10 cellular contexts compared by ENCODE assay signal in the genomic region with DNA sequence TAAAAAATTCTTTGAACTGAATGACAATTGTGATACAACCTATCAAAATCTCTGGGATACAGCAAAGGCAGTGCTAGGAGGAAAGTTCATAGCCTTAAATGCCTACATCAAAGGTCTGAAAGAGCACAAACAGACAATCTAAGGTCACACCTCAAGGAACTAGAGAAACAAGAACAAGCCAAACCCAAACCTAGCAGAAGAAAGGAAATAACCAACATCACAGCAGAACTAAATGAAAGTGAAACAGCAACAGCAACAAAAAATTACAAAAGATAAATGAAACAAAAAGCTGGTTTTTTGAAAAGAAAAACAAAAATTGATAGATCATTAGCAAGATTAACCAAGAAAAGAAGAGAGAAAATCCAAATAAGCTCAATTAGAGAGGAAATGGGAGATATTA. TPM values are rescaled to one million over a fixed set of nuclear protein-coding genes. Genes with fewer than 3 reads are reported as not detected.
A peak's percentile ranks its signal among the peaks of the same experiment; 100 is the strongest.
DNase-seq lines count a peak whose midpoint lies in the region; ATAC-seq and TF ChIP-seq lines count a peak whose summit lies in the region.
"Not testable (repeated sequence)": the region's sequence is repeated elsewhere in the genome, so short reads cannot be mapped to it uniquely, and the experiment has no call there.
"Had no signal": no experiment of that assay in that cellular context is flagged by ENCODE, and none has a peak within 500 bp of the region (broad histone marks: within the 10 kb centered on the region; RNA-seq: fewer than 3 reads in every experiment).

No MANE protein-coding gene starts in this region.

- CTCF ChIA-PET in CD8-positive, alpha-beta T cell (lab: Charles Lee); naive thymus-derived CD4-positive, alpha-beta T cell (lab: Charles Lee): not testable (repeated sequence)
- CTCF ChIA-PET in activated CD8-positive, alpha-beta T cell treated with anti-CD3 and anti-CD28 coated beads, Interleukin-2, amount 10 ng/mL, durations not matched to agents 7 days and 5 days (lab: Charles Lee) = interaction anchor here (0.6 to 0.9 kb wide), 2 partner anchors 9 to 58 kb away, joined by 3 to 4 read pairs; no protein-coding TSS in a partner anchor

- peaks cover 30% of the 10 kb centered on the region for H3K4me1 ChIP-seq in CD8-positive, alpha-beta T cell (ENCODE audit: insufficient read depth, low read length)
- peaks cover 12% of the 10 kb centered on the region for H3K4me1 ChIP-seq in KMS-11 (ENCODE audit: low read depth, poor library complexity, severe bottlenecking)
- H3K4me1 ChIP-seq in naive thymus-derived CD4-positive, alpha-beta T cell (ENCODE audit: control insufficient read depth in 2 of 2, insufficient read depth in 2 of 2, low read length in 2 of 2) = peaks cover 0 to 34% of the 10 kb centered on the region in 2 donors

- peaks cover 34% of the 10 kb centered on the region for H3K9me3 Mint-ChIP-seq in CD8-positive, alpha-beta T cell
- H3K9me3 Mint-ChIP-seq in T-helper 1 cell treated with Interleukin-12 subunit alpha and Interleukin-12 subunit beta and Interleukin-4 antibody, amounts not matched to agents 30 μg/mL and 1 μg/mL, for 36 hours = peaks cover 47% of the 10 kb centered on the region
- peaks cover 23% of the 10 kb centered on the region for H3K9me3 Mint-ChIP-seq in activated CD8-positive, alpha-beta T cell treated with anti-CD3 and anti-CD28 coated beads, Interleukin-2, amount 10 ng/mL, durations not matched to agents 7 days and 5 days (ENCODE audit: insufficient read depth)
- H3K9me3 Mint-ChIP-seq in activated T-helper 2 cell treated with anti-CD3 and anti-CD28 coated beads, Interferon-gamma antibody, Interleukin-2, Interleukin-4, amounts not matched to agents 10 μg/mL and 5 μg/mL and 100 μg/mL, durations not matched to agents 14 hours and 24 hours and 36 hours = peaks cover 38% of the 10 kb centered on the region
- H3K9me3 Mint-ChIP-seq in activated naive CD8-positive, alpha-beta T cell treated with anti-CD3 and anti-CD28 coated beads, Interleukin-2, amount 10 ng/mL, durations not matched to agents 7 days and 5 days = peaks cover 23% of the 10 kb centered on the region
- H3K9me3 Mint-ChIP-seq in naive thymus-derived CD4-positive, alpha-beta T cell = peaks cover 3 to 45% (median 29%) of the 10 kb centered on the region in 11 donors

- not testable (repeated sequence) for H2AFZ ChIP-seq in KMS-11 (ENCODE audit: low read depth)

- peak overlapping the region; percentile 23; the same call in 1 of the 2 replicates for H3K4me2 ChIP-seq in KMS-11

- peaks cover 40% of the 10 kb centered on the region for H3K4me1 Mint-ChIP-seq in CD8-positive, alpha-beta T cell (ENCODE audit: low read depth)
- peaks cover 32% of the 10 kb centered on the region for H3K4me1 Mint-ChIP-seq in T-helper 1 cell treated with Interleukin-12 subunit alpha and Interleukin-12 subunit beta and Interleukin-4 antibody, amounts not matched to agents 30 μg/mL and 1 μg/mL, for 36 hours (ENCODE audit: low read depth)
- H3K4me1 Mint-ChIP-seq in activated CD8-positive, alpha-beta T cell treated with anti-CD3 and anti-CD28 coated beads, Interleukin-2, amount 10 ng/mL, durations not matched to agents 7 days and 5 days (ENCODE audit: low read depth) = peaks cover 42% of the 10 kb centered on the region
- H3K4me1 Mint-ChIP-seq in activated T-helper 2 cell treated with anti-CD3 and anti-CD28 coated beads, Interferon-gamma antibody, Interleukin-2, Interleukin-4, amounts not matched to agents 10 μg/mL and 5 μg/mL and 100 μg/mL, durations not matched to agents 14 hours and 24 hours and 36 hours (ENCODE audit: low read depth) = peaks cover 23% of the 10 kb centered on the region
- H3K4me1 Mint-ChIP-seq in activated naive CD8-positive, alpha-beta T cell treated with anti-CD3 and anti-CD28 coated beads, Interleukin-2, amount 10 ng/mL, durations not matched to agents 7 days and 5 days = peaks cover 29% of the 10 kb centered on the region
- H3K4me1 Mint-ChIP-seq in naive thymus-derived CD4-positive, alpha-beta T cell = peaks cover 11 to 69% (median 55%) of the 10 kb centered on the region in 7 donors

- not testable (repeated sequence) for H3K79me2 ChIP-seq in KMS-11 (ENCODE audit: insufficient read depth, low read depth)

- H3K9ac ChIP-seq in KMS-11 = not testable (repeated sequence)

- TF ChIP-seq CTCF in CD8-positive, alpha-beta T cell (IDR thresholded peaks at IDR 0.05); KMS-11 (conservative IDR thresholded peaks at IDR 0.05; ENCODE audit: low read depth, low read length): not testable (repeated sequence)

- not testable (repeated sequence) for H3K9me3 ChIP-seq in CD8-positive, alpha-beta T cell (ENCODE audit: low read length); naive thymus-derived CD4-positive, alpha-beta T cell (ENCODE audit: control insufficient read depth in 2 of 3, low read length in 3 of 3)

- POLR2A ChIA-PET in CD8-positive, alpha-beta T cell (lab: Charles Lee); activated CD8-positive, alpha-beta T cell treated with anti-CD3 and anti-CD28 coated beads, Interleukin-2, amount 10 ng/mL, durations not matched to agents 7 days and 5 days (lab: Charles Lee); activated naive CD8-positive, alpha-beta T cell treated with anti-CD3 and anti-CD28 coated beads, Interleukin-2, amount 10 ng/mL, durations not matched to agents 7 days and 5 days (lab: Charles Lee): not testable (repeated sequence)
- POLR2A ChIA-PET in naive thymus-derived CD4-positive, alpha-beta T cell (lab: Charles Lee) = interaction anchor here (0.7 kb wide), 1 partner anchor 39 kb away, joined by 3 read pairs; no protein-coding TSS in a partner anchor

- H3K27me3 Mint-ChIP-seq in CD8-positive, alpha-beta T cell (ENCODE audit: low read depth); T-helper 1 cell treated with Interleukin-12 subunit alpha and Interleukin-12 subunit beta and Interleukin-4 antibody, amounts not matched to agents 30 μg/mL and 1 μg/mL, for 36 hours (ENCODE audit: low read depth); activated CD8-positive, alpha-beta T cell treated with anti-CD3 and anti-CD28 coated beads, Interleukin-2, amount 10 ng/mL, durations not matched to agents 7 days and 5 days (ENCODE audit: low read depth); activated T-helper 2 cell treated with anti-CD3 and anti-CD28 coated beads, Interferon-gamma antibody, Interleukin-2, Interleukin-4, amounts not matched to agents 10 μg/mL and 5 μg/mL and 100 μg/mL, durations not matched to agents 14 hours and 24 hours and 36 hours (ENCODE audit: low read depth); activated naive CD8-positive, alpha-beta T cell treated with anti-CD3 and anti-CD28 coated beads, Interleukin-2, amount 10 ng/mL, durations not matched to agents 7 days and 5 days: not testable (repeated sequence)
- H3K27me3 Mint-ChIP-seq in naive thymus-derived CD4-positive, alpha-beta T cell = peaks cover 0 to 14% (median 0%) of the 10 kb centered on the region in 5 donors

- H3K27me3 ChIP-seq in CD8-positive, alpha-beta T cell (ENCODE audit: insufficient read depth, low read length); KMS-11 (ENCODE audit: insufficient read depth, low read depth); naive thymus-derived CD4-positive, alpha-beta T cell (ENCODE audit: control insufficient read depth in 2 of 2, insufficient read depth in 2 of 2, low read length in 2 of 2): not testable (repeated sequence)

- not testable (repeated sequence) for H4K20me1 ChIP-seq in KMS-11 (ENCODE audit: insufficient read depth)

- H3K4me3 Mint-ChIP-seq in CD8-positive, alpha-beta T cell = peak overlapping the region; percentile 29
- H3K4me3 Mint-ChIP-seq in T-helper 1 cell treated with Interleukin-12 subunit alpha and Interleukin-12 subunit beta and Interleukin-4 antibody, amounts not matched to agents 30 μg/mL and 1 μg/mL, for 36 hours = peak overlapping the region; percentile 65
- H3K4me3 Mint-ChIP-seq in activated CD8-positive, alpha-beta T cell treated with anti-CD3 and anti-CD28 coated beads, Interleukin-2, amount 10 ng/mL, durations not matched to agents 7 days and 5 days = peak overlapping the region; percentile 69
- peak overlapping the region; percentile 22 for H3K4me3 Mint-ChIP-seq in activated T-helper 2 cell treated with anti-CD3 and anti-CD28 coated beads, Interferon-gamma antibody, Interleukin-2, Interleukin-4, amounts not matched to agents 10 μg/mL and 5 μg/mL and 100 μg/mL, durations not matched to agents 14 hours and 24 hours and 36 hours (ENCODE audit: low read depth)
- H3K4me3 Mint-ChIP-seq in activated naive CD8-positive, alpha-beta T cell treated with anti-CD3 and anti-CD28 coated beads, Interleukin-2, amount 10 ng/mL, durations not matched to agents 7 days and 5 days = peak overlapping the region; percentile 78
- peak overlapping the region in 9 of 10 donors; percentile 33 to 85 (median 77) for H3K4me3 Mint-ChIP-seq in naive thymus-derived CD4-positive, alpha-beta T cell

- H3K27ac Mint-ChIP-seq in CD8-positive, alpha-beta T cell = peak overlapping the region; percentile 83
- H3K27ac Mint-ChIP-seq in T-helper 1 cell treated with Interleukin-12 subunit alpha and Interleukin-12 subunit beta and Interleukin-4 antibody, amounts not matched to agents 30 μg/mL and 1 μg/mL, for 36 hours = peak overlapping the region; percentile 87
- peak overlapping the region; percentile 90 for H3K27ac Mint-ChIP-seq in activated CD8-positive, alpha-beta T cell treated with anti-CD3 and anti-CD28 coated beads, Interleukin-2, amount 10 ng/mL, durations not matched to agents 7 days and 5 days
- H3K27ac Mint-ChIP-seq in activated T-helper 2 cell treated with anti-CD3 and anti-CD28 coated beads, Interferon-gamma antibody, Interleukin-2, Interleukin-4, amounts not matched to agents 10 μg/mL and 5 μg/mL and 100 μg/mL, durations not matched to agents 14 hours and 24 hours and 36 hours = peak overlapping the region; percentile 82
- H3K27ac Mint-ChIP-seq in activated naive CD8-positive, alpha-beta T cell treated with anti-CD3 and anti-CD28 coated beads, Interleukin-2, amount 10 ng/mL, durations not matched to agents 7 days and 5 days = peak overlapping the region; percentile 93
- peak overlapping the region; percentile 73 to 97 (median 89) for H3K27ac Mint-ChIP-seq in naive thymus-derived CD4-positive, alpha-beta T cell

- H3K27ac ChIP-seq in CD8-positive, alpha-beta T cell (ENCODE audit: low read depth, low read length); KMS-11; naive thymus-derived CD4-positive, alpha-beta T cell (ENCODE audit: low read depth, low read length): not testable (repeated sequence)

- not testable (repeated sequence) for ATAC-seq in CD8-positive, alpha-beta T cell; activated CD8-positive, alpha-beta T cell treated with anti-CD3 and anti-CD28 coated beads, Interleukin-2, amount 10 ng/mL, durations not matched to agents 7 days and 5 days; activated naive CD8-positive, alpha-beta T cell treated with anti-CD3 and anti-CD28 coated beads, Interleukin-2, amount 10 ng/mL, durations not matched to agents 7 days and 5 days (ENCODE audit: low read depth); naive thymus-derived CD4-positive, alpha-beta T cell

- not testable (repeated sequence) for H3K4me3 ChIP-seq in CD8-positive, alpha-beta T cell (ENCODE audit: low read depth, low read length); KMS-11 (IDR thresholded peaks at IDR 0.05; ENCODE audit: insufficient read depth, low read depth, low read length); naive thymus-derived CD4-positive, alpha-beta T cell (ENCODE audit: low read length)

- intact Hi-C loops in CD8-positive, alpha-beta T cell (cut with DNase I, micrococcal nuclease); activated T-helper 2 cell treated with anti-CD3 and anti-CD28 coated beads, Interferon-gamma antibody, Interleukin-2, Interleukin-4, amounts not matched to agents 10 μg/mL and 5 μg/mL and 100 μg/mL, durations not matched to agents 14 hours and 24 hours and 36 hours (cut with micrococcal nuclease): not testable (repeated sequence)
- intact Hi-C loops in naive thymus-derived CD4-positive, alpha-beta T cell (cut with micrococcal nuclease) = loop anchor here in 1 of 2 donors (10.0 kb wide), 2 partner anchors 341 to 401 kb away; a partner anchor contains a TSS

- H3K36me3 ChIP-seq in CD8-positive, alpha-beta T cell (ENCODE audit: insufficient read depth, low read length); KMS-11 (ENCODE audit: insufficient read depth); naive thymus-derived CD4-positive, alpha-beta T cell (ENCODE audit: control insufficient read depth in 2 of 3, insufficient read depth in 3 of 3, low read length in 3 of 3): not testable (repeated sequence)

- not testable (repeated sequence) for DNase-seq in CD8-positive, alpha-beta T cell; activated CD8-positive, alpha-beta T cell treated with anti-CD3 and anti-CD28 coated beads, Interleukin-2, amount 10 ng/mL, durations not matched to agents 7 days and 5 days; activated T-helper 2 cell treated with anti-CD3 and anti-CD28 coated beads, Interferon-gamma antibody, Interleukin-2, Interleukin-4, amounts not matched to agents 10 μg/mL and 5 μg/mL and 100 μg/mL, durations not matched to agents 14 hours and 24 hours and 36 hours (ENCODE audit: low spot score); activated naive CD8-positive, alpha-beta T cell treated with anti-CD3 and anti-CD28 coated beads, Interleukin-2, amount 10 ng/mL, durations not matched to agents 7 days and 5 days
- DNase-seq in naive thymus-derived CD4-positive, alpha-beta T cell = peak in 6 of 9 donors; percentile 20 to 76 (median 54)

- not testable (repeated sequence) for H3K36me3 Mint-ChIP-seq in CD8-positive, alpha-beta T cell
- H3K36me3 Mint-ChIP-seq in T-helper 1 cell treated with Interleukin-12 subunit alpha and Interleukin-12 subunit beta and Interleukin-4 antibody, amounts not matched to agents 30 μg/mL and 1 μg/mL, for 36 hours (ENCODE audit: low read depth) = peaks cover 20% of the 10 kb centered on the region
- peaks cover 35% of the 10 kb centered on the region for H3K36me3 Mint-ChIP-seq in activated CD8-positive, alpha-beta T cell treated with anti-CD3 and anti-CD28 coated beads, Interleukin-2, amount 10 ng/mL, durations not matched to agents 7 days and 5 days (ENCODE audit: low read depth)
- H3K36me3 Mint-ChIP-seq in activated T-helper 2 cell treated with anti-CD3 and anti-CD28 coated beads, Interferon-gamma antibody, Interleukin-2, Interleukin-4, amounts not matched to agents 10 μg/mL and 5 μg/mL and 100 μg/mL, durations not matched to agents 14 hours and 24 hours and 36 hours (ENCODE audit: low read depth) = peaks cover 29% of the 10 kb centered on the region
- H3K36me3 Mint-ChIP-seq in activated naive CD8-positive, alpha-beta T cell treated with anti-CD3 and anti-CD28 coated beads, Interleukin-2, amount 10 ng/mL, durations not matched to agents 7 days and 5 days = peaks cover 38% of the 10 kb centered on the region
- H3K36me3 Mint-ChIP-seq in naive thymus-derived CD4-positive, alpha-beta T cell = peaks cover 4 to 57% (median 17%) of the 10 kb centered on the region in 5 donors

RNA-seq across cellular contexts. Expression of a gene that starts 42.4 kb away (rescaled TPM):
- not detected for total RNA-seq in CD8-positive, alpha-beta T cell
- not detected for total RNA-seq in activated CD8-positive, alpha-beta T cell treated with anti-CD3 and anti-CD28 coated beads, Interleukin-2, amount 10 ng/mL, durations not matched to agents 7 days and 5 days
- not detected in 2 replicates for total RNA-seq in activated T-helper 2 cell treated with anti-CD3 and anti-CD28 coated beads, Interferon-gamma antibody, Interleukin-2, Interleukin-4, amounts not matched to agents 10 μg/mL and 5 μg/mL and 100 μg/mL, durations not matched to agents 14 hours and 24 hours and 36 hours
- total RNA-seq in activated naive CD8-positive, alpha-beta T cell treated with anti-CD3 and anti-CD28 coated beads, Interleukin-2, amount 10 ng/mL, durations not matched to agents 7 days and 5 days = not detected
- total RNA-seq in naive thymus-derived CD4-positive, alpha-beta T cell = not detected
- not detected for polyA plus RNA-seq in naive thymus-derived CD4-positive, alpha-beta T cell
- total RNA-seq: LHCN-M2, PC-3 had no signal
- polyA plus RNA-seq: A549 had no signal

Comparison
In these comparisons a context has a peak if more than half of its experiments do, and no peak if none do; other contexts are left out.
1. H3K4me3 Mint-ChIP-seq: peak in every context shown above with its lines; median percentile 78 in activated naive CD8-positive, alpha-beta T cell treated with anti-CD3 and anti-CD28 coated beads, Interleukin-2, amount 10 ng/mL, durations not matched to agents 7 days and 5 days; 77 in naive thymus-derived CD4-positive, alpha-beta T cell; 69 in activated CD8-positive, alpha-beta T cell treated with anti-CD3 and anti-CD28 coated beads, Interleukin-2, amount 10 ng/mL, durations not matched to agents 7 days and 5 days; 65 in T-helper 1 cell treated with Interleukin-12 subunit alpha and Interleukin-12 subunit beta and Interleukin-4 antibody, amounts not matched to agents 30 μg/mL and 1 μg/mL, for 36 hours; 29 in CD8-positive, alpha-beta T cell; 22 in activated T-helper 2 cell treated with anti-CD3 and anti-CD28 coated beads, Interferon-gamma antibody, Interleukin-2, Interleukin-4, amounts not matched to agents 10 μg/mL and 5 μg/mL and 100 μg/mL, durations not matched to agents 14 hours and 24 hours and 36 hours.